Comparison of ENCODE assay signal across 8 cellular contexts in the genomic region with DNA sequence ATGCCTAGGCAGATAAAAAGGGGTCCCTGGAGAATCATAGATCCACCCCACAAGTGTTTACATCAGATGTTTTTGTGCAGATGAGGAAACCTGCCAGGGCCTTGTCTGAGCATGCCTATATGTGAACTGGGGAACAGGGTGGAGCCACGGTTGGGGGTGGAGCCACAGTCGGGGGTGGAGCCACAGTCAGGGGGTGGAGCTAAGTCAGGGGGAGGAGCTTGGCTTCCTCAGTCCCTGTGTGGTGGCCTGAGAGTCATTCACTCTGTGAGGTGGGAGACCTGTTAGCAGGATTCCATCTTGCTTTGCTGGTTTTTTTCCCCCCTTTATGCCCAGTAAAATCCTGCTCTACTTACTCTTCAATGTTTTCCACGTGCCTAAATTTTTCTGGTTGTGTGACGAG. TPM values are rescaled to one million over a fixed set of nuclear protein-coding genes. Genes with fewer than 3 reads are reported as not detected.
A peak's percentile ranks its signal among the peaks of the same experiment; 100 is the strongest.
DNase-seq lines count a peak whose midpoint lies in the region; ATAC-seq and TF ChIP-seq lines count a peak whose summit lies in the region.
"Had no signal": no experiment of that assay in that cellular context is flagged by ENCODE, and none has a peak within 500 bp of the region (broad histone marks: within the 10 kb centered on the region; RNA-seq: fewer than 3 reads in every experiment).

No MANE protein-coding gene starts in this region.

- in situ Hi-C loops in GM13976 (cut with MboI; ENCODE audit: low sequenced_read_pairs, unreplicated experiment), result no loop called here

- no peak overlapping the region for H3K4me3 ChIP-seq in GM23338

- H3K36me3 Mint-ChIP-seq in GM23338 (ENCODE audit: low read depth) (peaks cover 19% of the 10 kb centered on the region), chondrocyte (ENCODE audit: low read depth) (no peaks in the 10 kb centered on the region)

- H3K9me3 Mint-ChIP-seq in GM23338 (peaks cover 16% of the 10 kb centered on the region; the same call in 2 of the 3 replicates), chondrocyte (ENCODE audit: low read depth) (no peaks in the 10 kb centered on the region)

- TF ChIP-seq CTCF in GM23338 (conservative IDR thresholded peaks at IDR 0.05; ENCODE audit: low read depth in 2 of 2) (no peak), RWPE1 (conservative IDR thresholded peaks at IDR 0.05; ENCODE audit: low read depth) (no peak), chondrocyte (IDR thresholded peaks at IDR 0.05) (no peak), GM13976 (IDR thresholded peaks at IDR 0.05; ENCODE audit: borderline replicate concordance, control extremely low read depth, extremely low read depth, insufficient read depth, missing control alignments) (no peak)

- peaks cover 10% of the 10 kb centered on the region; the same call in 1 of the 2 replicates for H3K9me2 ChIP-seq in GM23338 (ENCODE audit: insufficient read depth)

- CTCF ChIA-PET in RWPE1 (lab: Yijun Ruan, JAX), result no interaction called here

- H3K4me1 Mint-ChIP-seq in GM23338, result peaks cover 51% of the 10 kb centered on the region
- H3K4me1 Mint-ChIP-seq in chondrocyte (ENCODE audit: low read depth), result peaks cover 6% of the 10 kb centered on the region

- H3K27ac ChIP-seq in GM23338 (ENCODE audit: low read depth), result peak overlapping the region; percentile 94
- peak overlapping the region; percentile 47; the same call in 1 of the 2 replicates for H3K27ac ChIP-seq in RWPE1

- H3K4me2 ChIP-seq in GM23338, result peak overlapping the region; percentile 10; the same call in 1 of the 2 replicates

- H3K27ac Mint-ChIP-seq in GM23338 (peak overlapping the region; percentile 81), chondrocyte (ENCODE audit: unreplicated experiment) (no peak overlapping the region)

- peak; percentile 70 for ATAC-seq in GM23338
- ATAC-seq in HG02571 (IDR thresholded peaks at IDR 0.05; ENCODE audit: unreplicated experiment), result no peak

- DNase-seq in GM23338 (ENCODE audit: low spot score) (peak; percentile 59), RWPE1 (ENCODE audit: low spot score) (peak; percentile 33), chondrocyte (ENCODE audit: low spot score) (peak; percentile 46), GM13976 (ENCODE audit: low spot score) (no peak)
- DNase-seq in stimulated activated CD8-positive, alpha-beta memory T cell treated with anti-CD3 and anti-CD28 coated beads, Interleukin-2, amount 100 ng/mL, for 48 hours (ENCODE audit: low read depth in 2 of 2), result peak; percentile 4 to 7
- no peak for DNase-seq in stimulated activated naive CD4-positive, alpha-beta T cell (lab: John Stamatoyannopoulos, UW)
- DNase-seq: kidney glomerular epithelial cell had no signal

- H3K4me3 Mint-ChIP-seq in GM23338 (no peak overlapping the region), chondrocyte (ENCODE audit: unreplicated experiment) (no peak overlapping the region)

- peaks cover 45% of the 10 kb centered on the region for H3K4me1 ChIP-seq in GM23338 (ENCODE audit: insufficient read depth)

- H3K27me3 ChIP-seq in GM23338 (ENCODE audit: insufficient read depth), result no peaks in the 10 kb centered on the region

- no peak overlapping the region for H2AFZ ChIP-seq in GM23338

- POLR2A ChIA-PET in RWPE1 (lab: Yijun Ruan, JAX; ENCODE audit: low non-redundant PET), result no interaction called here

- H3F3A ChIP-seq in GM23338 (replicated peaks; ENCODE audit: low read depth), result peaks cover 4% of the 10 kb centered on the region; the same call in 1 of the 2 replicates

- H3K79me2 ChIP-seq in GM23338 (replicated peaks; ENCODE audit: insufficient read depth), result no peaks in the 10 kb centered on the region

- peaks cover 6% of the 10 kb centered on the region for H3K27me3 Mint-ChIP-seq in GM23338 (ENCODE audit: insufficient read depth, low read depth, poor library complexity)
- no peaks in the 10 kb centered on the region for H3K27me3 Mint-ChIP-seq in chondrocyte (ENCODE audit: low read depth)

- H3K36me3 ChIP-seq in GM23338 (ENCODE audit: insufficient read depth), result no peaks in the 10 kb centered on the region

- H4K20me1 ChIP-seq in GM23338 (replicated peaks; ENCODE audit: insufficient read depth), result no peaks in the 10 kb centered on the region

TF ChIP-seq in GM23338, 12 proteins besides CTCF, POLR2A, EP300 and RAD21:
- TF ChIP-seq STAT1 (IDR thresholded peaks at IDR 0.05; ENCODE audit: unreplicated experiment), result no peak
- TF ChIP-seq, protein P1, sequence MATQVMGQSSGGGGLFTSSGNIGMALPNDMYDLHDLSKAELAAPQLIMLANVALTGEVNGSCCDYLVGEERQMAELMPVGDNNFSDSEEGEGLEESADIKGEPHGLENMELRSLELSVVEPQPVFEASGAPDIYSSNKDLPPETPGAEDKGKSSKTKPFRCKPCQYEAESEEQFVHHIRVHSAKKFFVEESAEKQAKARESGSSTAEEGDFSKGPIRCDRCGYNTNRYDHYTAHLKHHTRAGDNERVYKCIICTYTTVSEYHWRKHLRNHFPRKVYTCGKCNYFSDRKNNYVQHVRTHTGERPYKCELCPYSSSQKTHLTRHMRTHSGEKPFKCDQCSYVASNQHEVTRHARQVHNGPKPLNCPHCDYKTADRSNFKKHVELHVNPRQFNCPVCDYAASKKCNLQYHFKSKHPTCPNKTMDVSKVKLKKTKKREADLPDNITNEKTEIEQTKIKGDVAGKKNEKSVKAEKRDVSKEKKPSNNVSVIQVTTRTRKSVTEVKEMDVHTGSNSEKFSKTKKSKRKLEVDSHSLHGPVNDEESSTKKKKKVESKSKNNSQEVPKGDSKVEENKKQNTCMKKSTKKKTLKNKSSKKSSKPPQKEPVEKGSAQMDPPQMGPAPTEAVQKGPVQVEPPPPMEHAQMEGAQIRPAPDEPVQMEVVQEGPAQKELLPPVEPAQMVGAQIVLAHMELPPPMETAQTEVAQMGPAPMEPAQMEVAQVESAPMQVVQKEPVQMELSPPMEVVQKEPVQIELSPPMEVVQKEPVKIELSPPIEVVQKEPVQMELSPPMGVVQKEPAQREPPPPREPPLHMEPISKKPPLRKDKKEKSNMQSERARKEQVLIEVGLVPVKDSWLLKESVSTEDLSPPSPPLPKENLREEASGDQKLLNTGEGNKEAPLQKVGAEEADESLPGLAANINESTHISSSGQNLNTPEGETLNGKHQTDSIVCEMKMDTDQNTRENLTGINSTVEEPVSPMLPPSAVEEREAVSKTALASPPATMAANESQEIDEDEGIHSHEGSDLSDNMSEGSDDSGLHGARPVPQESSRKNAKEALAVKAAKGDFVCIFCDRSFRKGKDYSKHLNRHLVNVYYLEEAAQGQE (IDR thresholded peaks at IDR 0.05; ENCODE audit: unreplicated experiment), result no peak

RNA-seq across cellular contexts. Expression of a gene that starts 57.8 kb away (rescaled TPM):
- total RNA-seq in GM23338 (2014; rRNA removed; shearing (Covaris generic)), result 12.2 and 13.0 TPM in 2 replicates
- polyA plus RNA-seq in GM23338 (2016; fragmentation: Nextera tagmentation; extraction: Ambion mirVana), result 3.7 and 4.7 TPM in 2 replicates
- 25.7 to 52.2 TPM (median 28.4 TPM) in 3 replicates for total RNA-seq in chondrocyte

Comparison
In these comparisons a context has a peak if more than half of its experiments do, and no peak if none do; other contexts are left out.
1. DNase-seq: peak in GM23338 (single experiment), RWPE1 (single experiment), chondrocyte (single experiment) and stimulated activated CD8-positive, alpha-beta memory T cell treated with anti-CD3 and anti-CD28 coated beads, Interleukin-2, amount 100 ng/mL, for 48 hours (2 of 2); none in GM13976 (single experiment) and stimulated activated naive CD4-positive, alpha-beta T cell (0 of 6).